In genomic region chr21:39325458-39325857, GRCh38 we compare ENCODE assay signal across 3 cellular contexts.
"Had no signal": no experiment of that assay in that cellular context is flagged by ENCODE, and none has a peak within 500 bp of the region (broad histone marks: within the 10 kb centered on the region; RNA-seq: fewer than 3 reads in every experiment).

No MANE protein-coding gene starts in this region.

- ATAC-seq: GM12878 had no signal

- DNase-seq: GDM1, GF-D8 had no signal

- H3K4me3 ChIP-seq: GM12878 had no signal
